ENCODE assay signal across 29 cellular contexts in genomic region chr18:41864216-41864615, GRCh38.
"Had no signal": no experiment of that assay in that cellular context is flagged by ENCODE, and none has a peak within 500 bp of the region (broad histone marks: within the 10 kb centered on the region; RNA-seq: fewer than 3 reads in every experiment).

No MANE protein-coding gene starts in this region.

- H3K27ac ChIP-seq: ascending aorta, breast epithelium, cardiac muscle cell, colonic mucosa, gastrocnemius medialis, heart right ventricle, WERI-Rb-1 had no signal

- H3K27me3 ChIP-seq: ascending aorta, breast epithelium, cardiac muscle cell, colonic mucosa, gastrocnemius medialis, heart right ventricle had no signal

- H3K4me3 ChIP-seq: ascending aorta, breast epithelium, cardiac muscle cell, colonic mucosa, gastrocnemius medialis, heart right ventricle had no signal

- H3K4me1 ChIP-seq: ascending aorta, breast epithelium, colonic mucosa, gastrocnemius medialis, heart right ventricle had no signal

- ATAC-seq: activated CD4-positive, CD25-positive, alpha-beta regulatory T cell treated with anti-CD3 and anti-CD28 coated beads, Interleukin-2, amount 50 U/mL, for 24 hours; activated CD8-positive, alpha-beta T cell treated with anti-CD3 and anti-CD28 coated beads for 36 hours; activated T-cell treated with anti-CD3 and anti-CD28 coated beads, Interleukin-2, amount 50 U/mL, for 4 hours; activated T-helper 17 cell treated with anti-CD3 and anti-CD28 coated beads, Interleukin-2, amount 50 U/mL, for 72 hours; esophagus mucosa; gastrocnemius medialis; heart right ventricle; T-helper 17 cell had no signal

- H3K36me3 ChIP-seq: ascending aorta, breast epithelium, cardiac muscle cell, colonic mucosa, gastrocnemius medialis, heart right ventricle, WERI-Rb-1 had no signal

- DNase-seq: activated B cell treated with CpG ODN at 0.5 μM for 24 hours; activated CD4-positive, alpha-beta T cell treated with anti-CD3 and anti-CD28 coated beads for 48 hours; activated CD4-positive, alpha-beta T cell treated with anti-CD3 and anti-CD28 coated beads, Interleukin-2, amount 50 U/mL, for 1 hour; activated CD4-positive, alpha-beta T cell treated with anti-CD3 and anti-CD28 coated beads, Interleukin-2, amount 50 U/mL, for 48 hours; activated CD8-positive, alpha-beta memory T cell treated with anti-CD3 and anti-CD28 coated beads for 24 hours; activated CD8-positive, alpha-beta T cell treated with anti-CD3 and anti-CD28 coated beads for 36 hours; activated effector memory CD4-positive, alpha-beta T cell treated with Interleukin-2 at 50 U/mL for 16 hours; activated gamma-delta T cell treated with Interleukin-2 at 50 U/mL for 16 hours; activated naive CD4-positive, alpha-beta T cell treated with anti-CD3 and anti-CD28 coated beads, Interleukin-2, amount 50 U/mL, for 16 hours; activated naive CD4-positive, alpha-beta T cell treated with Interleukin-2 at 50 U/mL for 16 hours; activated naive CD8-positive, alpha-beta T cell treated with anti-CD3 and anti-CD28 coated beads for 36 hours; activated T-cell treated with anti-CD3 and anti-CD28 coated beads, Interleukin-2, amount 50 U/mL, for 4 hours; central memory CD4-positive, alpha-beta T cell; cerebellar nuclear complex; colonic mucosa; effector CD8-positive, alpha-beta T cell; foreskin fibroblast; gastrocnemius medialis; heart right ventricle; T-helper 1 cell; T-helper 17 cell; T1000; WERI-Rb-1 had no signal
